Comparison of ENCODE assay signal across 19 cellular contexts in the genomic region with DNA sequence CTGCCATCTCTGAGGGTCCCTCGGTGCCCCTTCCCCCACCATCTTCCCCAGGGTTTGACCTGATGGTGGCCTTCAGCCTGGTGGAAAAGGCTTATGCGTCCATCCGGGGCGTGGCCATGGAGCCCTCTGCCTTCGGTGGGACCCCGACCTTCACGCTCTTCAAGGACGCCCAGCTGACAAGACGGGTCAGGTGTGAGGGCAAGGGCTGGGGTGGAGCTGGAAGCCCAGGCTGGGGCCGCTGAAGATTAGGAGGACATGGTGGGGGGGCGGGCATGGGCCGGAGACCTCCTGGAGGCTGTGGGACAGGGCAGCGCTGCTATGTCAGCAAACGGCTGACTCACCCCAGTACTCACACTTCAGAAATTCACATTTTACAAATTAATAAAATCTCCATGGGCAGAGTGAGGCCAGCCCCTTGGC. TPM values are rescaled to one million over a fixed set of nuclear protein-coding genes. Genes with fewer than 3 reads are reported as not detected.
"Had no signal": no experiment of that assay in that cellular context is flagged by ENCODE, and none has a peak within 500 bp of the region (broad histone marks: within the 10 kb centered on the region; RNA-seq: fewer than 3 reads in every experiment).

No MANE protein-coding gene starts in this region.

- DNase-seq: activated CD4-positive, alpha-beta T cell treated with anti-CD3 and anti-CD28 coated beads, Interleukin-2, amount 10 ng/mL, durations not matched to agents 7 days and 5 days; activated CD8-positive, alpha-beta memory T cell treated with anti-CD3 and anti-CD28 coated beads for 24 hours; activated naive CD4-positive, alpha-beta T cell; erythroblast; gastrocnemius medialis; stimulated activated CD4-positive, alpha-beta T cell treated with anti-CD3 and anti-CD28 coated beads, Interleukin-4, amount 100 ng/mL, for 4 hours; stimulated activated CD8-positive, alpha-beta memory T cell treated with anti-CD3 and anti-CD28 coated beads, Interleukin-4, amount 100 ng/mL, for 48 hours; stimulated activated naive CD8-positive, alpha-beta T cell treated with anti-CD3 and anti-CD28 coated beads, Interleukin-15, Interleukin-2, amounts not matched to agents 100 U/mL and 50 U/mL, for 24 hours; SW 1271 had no signal

- H3K4me1 Mint-ChIP-seq: activated CD4-positive, alpha-beta T cell treated with anti-CD3 and anti-CD28 coated beads, Interleukin-2, amount 10 ng/mL, durations not matched to agents 7 days and 5 days; WTC11 had no signal

- H3K36me3 Mint-ChIP-seq: type B pancreatic cell, WTC11 had no signal

- H3K27me3 ChIP-seq: cardiac muscle cell had no signal

- H3K4me3 ChIP-seq: cardiac muscle cell, gastrocnemius medialis, skin epidermis had no signal

- ATAC-seq: gastrocnemius medialis; stimulated activated naive CD8-positive, alpha-beta T cell treated with anti-CD3 and anti-CD28 coated beads, Interleukin-15, Interleukin-2, amounts not matched to agents 100 U/mL and 50 U/mL, for 24 hours; WTC11 had no signal

- H3K9me3 ChIP-seq: gastrocnemius medialis had no signal

- H3K4me1 ChIP-seq: gastrocnemius medialis had no signal

- H3K36me3 ChIP-seq: cardiac muscle cell, gastrocnemius medialis had no signal

- H3K27ac ChIP-seq: cardiac muscle cell, gastrocnemius medialis, skin epidermis had no signal

- H3K27me3 Mint-ChIP-seq: activated CD4-positive, alpha-beta T cell treated with anti-CD3 and anti-CD28 coated beads, Interleukin-2, amount 10 ng/mL, durations not matched to agents 7 days and 5 days; type B pancreatic cell had no signal

- H3K27ac Mint-ChIP-seq: activated CD4-positive, alpha-beta T cell treated with anti-CD3 and anti-CD28 coated beads, Interleukin-2, amount 10 ng/mL, durations not matched to agents 7 days and 5 days; type B pancreatic cell; WTC11 had no signal

- H3K9me3 Mint-ChIP-seq: activated CD4-positive, alpha-beta T cell treated with anti-CD3 and anti-CD28 coated beads, Interleukin-2, amount 10 ng/mL, durations not matched to agents 7 days and 5 days; type B pancreatic cell; WTC11 had no signal

- H3K4me3 Mint-ChIP-seq: activated CD4-positive, alpha-beta T cell treated with anti-CD3 and anti-CD28 coated beads, Interleukin-2, amount 10 ng/mL, durations not matched to agents 7 days and 5 days; type B pancreatic cell; WTC11 had no signal

RNA-seq across cellular contexts. Expression of a gene that starts 23.5 kb away (rescaled TPM):
- total RNA-seq: activated CD4-positive, alpha-beta T cell treated with anti-CD3 and anti-CD28 coated beads, Interleukin-2, amount 10 ng/mL, durations not matched to agents 7 days and 5 days; cardiac muscle cell; liver; mesenteric fat pad; osteocyte; T-helper 2 cell treated with Interferon-gamma antibody and Interleukin-4, amounts not matched to agents 100 ng/mL and 5 ng/mL, for 36 hours had no signal
- polyA plus RNA-seq: adipose tissue, keratinocyte, liver had no signal

RNA-seq across cellular contexts. Expression of a gene that starts 44.6 kb away (rescaled TPM):
- total RNA-seq: activated CD4-positive, alpha-beta T cell treated with anti-CD3 and anti-CD28 coated beads, Interleukin-2, amount 10 ng/mL, durations not matched to agents 7 days and 5 days; gastrocnemius medialis; mesenteric fat pad; osteocyte; T-helper 2 cell treated with Interferon-gamma antibody and Interleukin-4, amounts not matched to agents 100 ng/mL and 5 ng/mL, for 36 hours had no signal
- polyA plus RNA-seq: adipose tissue, cardiac muscle cell, keratinocyte had no signal
